In the genomic region with DNA sequence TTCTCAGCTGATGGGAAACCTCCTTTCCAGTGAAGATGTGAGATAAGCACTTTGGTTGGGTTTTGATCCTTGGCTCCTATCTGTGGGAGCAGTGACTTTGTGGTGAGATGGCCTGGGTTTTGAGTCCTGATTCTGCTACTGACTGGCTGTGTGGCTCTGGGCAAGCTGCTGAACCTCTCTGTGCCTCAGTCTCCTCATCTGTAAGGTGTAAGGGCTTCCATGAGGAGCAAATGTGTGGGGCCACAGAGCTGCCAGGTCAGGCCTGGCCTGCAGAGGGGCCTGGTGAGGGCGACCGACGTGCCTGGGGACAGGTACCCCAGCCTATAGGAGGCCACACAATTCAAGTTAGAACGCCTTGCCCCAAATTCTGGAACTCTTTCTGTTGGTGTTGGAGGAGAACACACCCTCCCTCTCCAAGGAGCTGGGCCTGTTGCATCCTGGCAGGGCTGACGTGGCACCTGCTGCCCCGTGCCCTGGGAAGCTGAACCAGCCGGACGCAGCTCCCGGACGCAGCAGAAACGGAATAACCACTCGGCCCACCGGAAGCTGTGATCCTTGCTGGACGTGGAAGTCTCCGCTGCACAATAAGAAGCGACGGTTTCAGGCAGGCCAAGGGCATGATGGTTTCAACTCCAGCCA, we compare ENCODE assay signal across 12 cellular contexts.
"Had no signal": no experiment of that assay in that cellular context is flagged by ENCODE, and none has a peak within 500 bp of the region (broad histone marks: within the 10 kb centered on the region; RNA-seq: fewer than 3 reads in every experiment).

No MANE protein-coding gene starts in this region.

- H3K4me3 ChIP-seq: cardiac muscle cell, dorsolateral prefrontal cortex, spleen, testis had no signal

- H3K27me3 ChIP-seq: cardiac muscle cell, dorsolateral prefrontal cortex, spleen, testis had no signal

- H3K9me3 ChIP-seq: spleen, testis had no signal

- ATAC-seq: sciatic nerve had no signal

- H3K36me3 ChIP-seq: cardiac muscle cell had no signal

- DNase-seq: activated CD4-positive, CD25-positive, alpha-beta regulatory T cell treated with anti-CD3 and anti-CD28 coated beads, Interleukin-2, amount 50 U/mL, for 72 hours; activated effector memory CD4-positive, alpha-beta T cell treated with Interleukin-2 at 50 U/mL for 16 hours; dorsolateral prefrontal cortex; foreskin fibroblast; immature natural killer cell; left colon; midbrain; spleen; T1000; testis had no signal

- H3K27ac ChIP-seq: cardiac muscle cell, testis had no signal

- H3K4me1 ChIP-seq: testis had no signal
